13 cellular contexts compared by ENCODE assay signal in the genomic region with DNA sequence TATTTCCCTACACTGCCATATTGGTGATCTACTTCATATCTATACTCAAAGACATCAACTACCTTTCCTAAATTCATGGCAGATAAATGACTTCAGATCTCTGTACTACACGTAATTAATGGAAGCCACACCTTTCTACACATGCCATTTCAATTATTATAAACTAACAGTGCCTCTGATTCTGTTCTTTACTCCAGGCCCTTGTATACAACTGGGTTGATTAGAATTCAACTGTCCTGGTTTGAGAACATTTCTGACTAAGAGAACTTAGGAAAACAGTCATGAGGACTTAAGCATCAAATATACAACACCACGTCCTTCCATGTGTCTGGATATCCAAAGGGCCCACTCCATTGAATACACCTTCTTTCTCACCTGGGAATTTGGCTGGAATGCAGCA. TPM values are rescaled to one million over a fixed set of nuclear protein-coding genes. Genes with fewer than 3 reads are reported as not detected.
DNase-seq lines count a peak whose midpoint lies in the region; ATAC-seq and TF ChIP-seq lines count a peak whose summit lies in the region.
"Had no signal": no experiment of that assay in that cellular context is flagged by ENCODE, and none has a peak within 500 bp of the region (broad histone marks: within the 10 kb centered on the region; RNA-seq: fewer than 3 reads in every experiment).

No MANE protein-coding gene starts in this region.

- intact Hi-C loops in lower lobe of right lung (cut with DNase I) = no loop called here

- H3K4me2 ChIP-seq in DND-41 (ENCODE audit: insufficient read depth, low read length) = peak overlapping the region; percentile 96

- H3K4me1 ChIP-seq in ACC112 (ENCODE audit: control insufficient read depth, insufficient read depth, low read length, unreplicated experiment) = peaks cover 33% of the 10 kb centered on the region
- H3K4me1 ChIP-seq in DND-41 (ENCODE audit: insufficient read depth, low read length) = peaks cover 32% of the 10 kb centered on the region
- H3K4me1 ChIP-seq in adipocyte (ENCODE audit: control insufficient read depth, insufficient read depth, low read length) = peaks cover 37% of the 10 kb centered on the region
- H3K4me1 ChIP-seq in lower lobe of right lung = peaks cover 62% of the 10 kb centered on the region

- H3K27ac ChIP-seq in ACC112 (ENCODE audit: low read depth, low read length) (no peak overlapping the region), DND-41 (ENCODE audit: low read length) (no peak overlapping the region), lower lobe of right lung (no peak overlapping the region)

- H3K4me3 ChIP-seq in ACC112 (ENCODE audit: low read depth, low read length) = peak overlapping the region; percentile 83
- H3K4me3 ChIP-seq in DND-41 (ENCODE audit: low read depth in 1 of 2, low read length in 2 of 2) = peak overlapping the region in 1 of 2 experiments; percentile 68; a peak in 1 of 4 replicates
- H3K4me3 ChIP-seq in adipocyte (ENCODE audit: low read length) = peak overlapping the region; percentile 86
- peak overlapping the region; percentile 68 for H3K4me3 ChIP-seq in lower lobe of right lung

- ATAC-seq in DND-41 (ENCODE audit: insufficient read depth, low read depth) = no peak
- ATAC-seq in lower lobe of right lung = no peak
- no peak for ATAC-seq in HG03354 (IDR thresholded peaks at IDR 0.05; ENCODE audit: poor library complexity, severe bottlenecking, unreplicated experiment)
- ATAC-seq: naive thymus-derived CD8-positive, alpha-beta T cell had no signal

- H2AFZ ChIP-seq in ACC112 (ENCODE audit: low read length, unreplicated experiment) (no peak overlapping the region), DND-41 (ENCODE audit: low read depth, low read length) (no peak overlapping the region)

- H3K9ac ChIP-seq in DND-41 (ENCODE audit: low read depth, low read length) = peak overlapping the region; percentile 86; the same call in 1 of the 2 replicates
- H3K9ac ChIP-seq in adipocyte (ENCODE audit: low read length) = peak overlapping the region; percentile 99

- peaks cover 39% of the 10 kb centered on the region for H4K20me1 ChIP-seq in DND-41 (ENCODE audit: insufficient read depth, low read length)

- H3K27me3 ChIP-seq in ACC112 (ENCODE audit: insufficient read depth, low read length) (no peaks in the 10 kb centered on the region), DND-41 (ENCODE audit: insufficient read depth, low read length, poor library complexity) (no peaks in the 10 kb centered on the region), adipocyte (replicated peaks; ENCODE audit: control insufficient read depth, insufficient read depth, low read length) (no peaks in the 10 kb centered on the region), lower lobe of right lung (ENCODE audit: low read depth) (no peaks in the 10 kb centered on the region)
- H3K27me3 ChIP-seq: spleen had no signal

- peaks cover 41% of the 10 kb centered on the region for H3K36me3 ChIP-seq in ACC112 (ENCODE audit: insufficient read depth, low read length)
- peaks cover 65% of the 10 kb centered on the region for H3K36me3 ChIP-seq in DND-41 (ENCODE audit: insufficient read depth, low read length)
- peaks cover 55% of the 10 kb centered on the region for H3K36me3 ChIP-seq in adipocyte (ENCODE audit: control insufficient read depth, insufficient read depth, low read length, severe bottlenecking)
- peaks cover 60% of the 10 kb centered on the region for H3K36me3 ChIP-seq in lower lobe of right lung

- DNase-seq in DND-41 = no peak
- DNase-seq in adipocyte (ENCODE audit: low read depth) = no peak
- no peak for DNase-seq in lower lobe of right lung
- DNase-seq in KG1 (lab: John Stamatoyannopoulos, UW) = no peak
- DNase-seq in dermis blood vessel endothelial cell = no peak
- no peak for DNase-seq in D341Med (ENCODE audit: low spot score)
- DNase-seq: naive thymus-derived CD8-positive, alpha-beta T cell; NCI-H1694 treated with DMSO at 0.1 percent for 48 hours; SW 1271 had no signal

- H3K9me3 ChIP-seq in DND-41 (ENCODE audit: insufficient read depth, low read length, severe bottlenecking) (no peaks in the 10 kb centered on the region), adipocyte (ENCODE audit: control insufficient read depth, low read length) (no peaks in the 10 kb centered on the region), lower lobe of right lung (no peaks in the 10 kb centered on the region)
- H3K9me3 ChIP-seq: spleen had no signal

- no peak for TF ChIP-seq CTCF in DND-41 (IDR thresholded peaks at IDR 0.05; ENCODE audit: borderline replicate concordance, extremely low read depth, low read length, poor library complexity, severe bottlenecking)
- no peak for TF ChIP-seq CTCF in lower lobe of right lung (IDR thresholded peaks at IDR 0.05)

- H3K79me2 ChIP-seq in ACC112 (ENCODE audit: control insufficient read depth, insufficient read depth, low read length, unreplicated experiment) (peaks cover 70% of the 10 kb centered on the region), DND-41 (ENCODE audit: insufficient read depth, low read length) (peaks cover 86% of the 10 kb centered on the region)

RNA-seq across cellular contexts. Expression of a gene that starts 1.8 kb away (rescaled TPM):
- total RNA-seq in lower lobe of right lung (163 TPM), dermis blood vessel endothelial cell (65.2 and 76.2 TPM in 2 replicates)

RNA-seq across cellular contexts. Expression of a gene that starts 2.2 kb away (rescaled TPM):
- total RNA-seq in lower lobe of right lung (53.3 TPM), dermis blood vessel endothelial cell (43.0 and 52.2 TPM in 2 replicates)

RNA-seq across cellular contexts. Expression of a gene that starts 11.7 kb away (rescaled TPM):
- not detected for total RNA-seq in lower lobe of right lung
- total RNA-seq in dermis blood vessel endothelial cell = not detected in 2 replicates
- total RNA-seq: HT1080; naive thymus-derived CD8-positive, alpha-beta T cell; spleen had no signal

RNA-seq across cellular contexts. Expression of a gene that starts 26.0 kb away (rescaled TPM):
- total RNA-seq in lower lobe of right lung (0.32 TPM), dermis blood vessel endothelial cell (not detected in 2 replicates)
- total RNA-seq: HT1080 had no signal

RNA-seq across cellular contexts. Expression of a gene that starts 35.8 kb away (rescaled TPM):
- total RNA-seq in lower lobe of right lung (5.6 TPM), dermis blood vessel endothelial cell (7.5 and 16.3 TPM in 2 replicates)
